In the genomic region with DNA sequence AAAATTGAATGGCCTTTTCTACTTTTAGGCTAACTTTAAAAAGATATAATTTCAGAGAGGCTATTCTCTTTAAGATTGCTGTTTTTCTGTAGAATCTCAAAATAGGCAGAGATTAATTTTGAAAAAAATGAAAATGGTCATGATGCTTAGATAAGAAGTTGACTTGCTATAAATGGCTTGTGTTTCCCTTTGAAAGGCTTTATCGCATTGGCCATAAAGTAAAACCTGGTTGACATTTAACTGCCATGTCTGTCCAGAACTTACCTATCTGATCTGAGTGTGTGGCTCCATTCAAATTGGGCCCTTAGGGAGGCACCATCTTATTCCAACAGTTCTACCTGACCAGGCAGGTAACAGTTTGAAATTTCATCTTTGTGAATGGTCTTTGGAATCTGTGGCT, we compare ENCODE assay signal across 19 cellular contexts. TPM values are rescaled to one million over a fixed set of nuclear protein-coding genes. Genes with fewer than 3 reads are reported as not detected.
A peak's percentile ranks its signal among the peaks of the same experiment; 100 is the strongest.
DNase-seq lines count a peak whose midpoint lies in the region; ATAC-seq, FAIRE-seq and TF ChIP-seq lines count a peak whose summit lies in the region.
"Had no signal": no experiment of that assay in that cellular context is flagged by ENCODE, and none has a peak within 500 bp of the region (broad histone marks: within the 10 kb centered on the region; RNA-seq: fewer than 3 reads in every experiment).

No MANE protein-coding gene starts in this region.

- H3K9me3 ChIP-seq in OCI-LY7 (ENCODE audit: low read length) = peaks cover 9% of the 10 kb centered on the region; the same call in 1 of the 2 replicates
- H3K9me3 ChIP-seq in K562 (replicated peaks; ENCODE audit: control insufficient read depth, insufficient read depth, low read depth, low read length) = no peaks in the 10 kb centered on the region
- no peaks in the 10 kb centered on the region for H3K9me3 ChIP-seq in thyroid gland
- H3K9me3 ChIP-seq in esophagus muscularis mucosa = no peaks in the 10 kb centered on the region
- H3K9me3 ChIP-seq: A549, Caco-2 had no signal

- H3K4me2 ChIP-seq in OCI-LY7 (ENCODE audit: low read length) (peak overlapping the region; percentile 26), K562 (ENCODE audit: insufficient read depth, low read length) (no peak overlapping the region)
- H3K4me2 ChIP-seq: A549; BLaER1 treated with 17β-estradiol and CSF1 and Interleukin-3, amounts not matched to agents 10 nM and 100 nM had no signal

- peak; percentile 44; the same call in 1 of the 3 replicates for ATAC-seq in K562
- ATAC-seq: A549; CD8-positive, alpha-beta T cell had no signal

- H3K9me1 ChIP-seq in K562 (ENCODE audit: control insufficient read depth, insufficient read depth, low read length) = no peaks in the 10 kb centered on the region

- in situ Hi-C loops in K562 (cut with MboI) = no loop called here

- H3K4me1 ChIP-seq in OCI-LY7 (ENCODE audit: insufficient read depth, low read length, poor library complexity, severe bottlenecking) = peaks cover 47% of the 10 kb centered on the region
- H3K4me1 ChIP-seq in K562 (replicated peaks in 1 of 2; ENCODE audit: control insufficient read depth in 2 of 2, insufficient read depth in 2 of 2, low read length in 2 of 2) = no peaks in the 10 kb centered on the region; a peak in 1 of 5 replicates
- H3K4me1 ChIP-seq in thyroid gland = no peaks in the 10 kb centered on the region
- H3K4me1 ChIP-seq in esophagus muscularis mucosa = no peaks in the 10 kb centered on the region
- H3K4me1 ChIP-seq: A549, Caco-2 had no signal

- WGBS in K562 (ENCODE audit: insufficient coverage, low coverage, missing lambda C conversion rate) = 0% methylated on average over 1 of the region's 1 CpG
- 90 to 95% methylated on average over 1 of the region's 1 CpG for WGBS in thyroid gland, 2 donors
- 95% methylated on average over 1 of the region's 1 CpG for WGBS in esophagus muscularis mucosa

- FAIRE-seq in GM19239 (lab: Jason Lieb, UNC) (peak; percentile 21), K562 (lab: Jason Lieb, UNC) (no peak)
- FAIRE-seq: A549, D721Med, G401.6 had no signal

- no peaks in the 10 kb centered on the region for H3K9me2 ChIP-seq in OCI-LY7 (ENCODE audit: insufficient read depth, low read length)

- H3K36me3 ChIP-seq in OCI-LY7 (ENCODE audit: insufficient read depth, low read length) (peaks cover 46% of the 10 kb centered on the region), K562 (ENCODE audit: control insufficient read depth, insufficient read depth, low read length) (no peaks in the 10 kb centered on the region), thyroid gland (no peaks in the 10 kb centered on the region), esophagus muscularis mucosa (no peaks in the 10 kb centered on the region)

- TF ChIP-seq RAD21 in K562 (CRISPR knock-in tag; conservative IDR thresholded peaks at IDR 0.05 in 1 of 2, IDR thresholded peaks at IDR 0.05 in 1 of 2) = no peak

- H2AFZ ChIP-seq in OCI-LY7 (ENCODE audit: low read length) (no peak overlapping the region), K562 (ENCODE audit: low read depth, low read length) (no peak overlapping the region)

- CTCF ChIA-PET in OCI-LY7 (lab: Charles Lee; ENCODE audit: unreplicated experiment) (no interaction called here), K562 (lab: Yijun Ruan, JAX; ENCODE audit: low intra/inter-chr PET ratio) (no interaction called here)

- H3K27me3 ChIP-seq in K562 (ENCODE audit: control insufficient read depth in 2 of 2, insufficient read depth in 2 of 2, low read length in 2 of 2) (no peaks in the 10 kb centered on the region), thyroid gland (no peaks in the 10 kb centered on the region), esophagus muscularis mucosa (no peaks in the 10 kb centered on the region)
- H3K27me3 ChIP-seq: BLaER1 treated with 17β-estradiol and CSF1 and Interleukin-3, amounts not matched to agents 10 nM and 100 nM had no signal

- no peak for TF ChIP-seq CTCF in OCI-LY7 (conservative IDR thresholded peaks at IDR 0.05; ENCODE audit: low read length)
- no peak for TF ChIP-seq CTCF in K562 (IDR thresholded peaks at IDR 0.05 in 2 of 3, conservative IDR thresholded peaks at IDR 0.05 in 1 of 3; ENCODE audit: insufficient read depth in 2 of 3, low read depth in 1 of 3, low read length in 3 of 3)
- no peak for TF ChIP-seq CTCF in thyroid gland (IDR thresholded peaks at IDR 0.05)
- TF ChIP-seq CTCF in esophagus muscularis mucosa (IDR thresholded peaks at IDR 0.05) = no peak

- BruUV-seq in OCI-LY7 (replicated peaks; lab: Mats Ljungman, UMichigan) (no TSS peak), K562 (replicated peaks; lab: Mats Ljungman, UMichigan) (no TSS peak)

- TF ChIP-seq POLR2A in K562 (conservative IDR thresholded peaks at IDR 0.05) = no peak
- no peak for TF ChIP-seq POLR2A in thyroid gland (IDR thresholded peaks at IDR 0.05)
- TF ChIP-seq POLR2A in esophagus muscularis mucosa (IDR thresholded peaks at IDR 0.05; ENCODE audit: low read depth) = no peak

- no peaks in the 10 kb centered on the region; the same call in none of the 2 replicates for H4K20me1 ChIP-seq in OCI-LY7 (ENCODE audit: insufficient read depth, low read length)
- H4K20me1 ChIP-seq in K562 (replicated peaks; ENCODE audit: control insufficient read depth, insufficient read depth, low read length) = no peaks in the 10 kb centered on the region

- no peak overlapping the region for H3K9ac ChIP-seq in K562 (ENCODE audit: insufficient read depth in 1 of 2, low read depth in 2 of 2, low read length in 2 of 2)
- H3K9ac ChIP-seq: BLaER1 treated with 17β-estradiol and CSF1 and Interleukin-3, amounts not matched to agents 10 nM and 100 nM had no signal

- TF ChIP-seq EP300 in K562 (IDR thresholded peaks at IDR 0.05; ENCODE audit: low read length) (peak; percentile 72), esophagus muscularis mucosa (IDR thresholded peaks at IDR 0.05) (no peak)

- H3K79me2 ChIP-seq in OCI-LY7 (ENCODE audit: insufficient read depth, low read depth, low read length) (peaks cover 89% of the 10 kb centered on the region), K562 (ENCODE audit: control insufficient read depth, insufficient read depth, low read length) (no peaks in the 10 kb centered on the region)

- no peak overlapping the region for H3K4me3 ChIP-seq in OCI-LY7 (ENCODE audit: low read depth, low read length, poor library complexity, severe bottlenecking)
- no peak overlapping the region for H3K4me3 ChIP-seq in K562
- no peak overlapping the region for H3K4me3 ChIP-seq in thyroid gland (replicated peaks in 1 of 3)
- no peak overlapping the region for H3K4me3 ChIP-seq in esophagus muscularis mucosa
- H3K4me3 ChIP-seq: A549; BLaER1 treated with 17β-estradiol and CSF1 and Interleukin-3, amounts not matched to agents 10 nM and 100 nM had no signal

- H3K27ac ChIP-seq in OCI-LY7 (ENCODE audit: low read depth, low read length, poor library complexity, severe bottlenecking) (peak overlapping the region; percentile 22), K562 (ENCODE audit: extremely low read depth, low read depth, low read length) (no peak overlapping the region), thyroid gland (no peak overlapping the region), esophagus muscularis mucosa (replicated peaks in 1 of 4) (no peak overlapping the region)
- H3K27ac ChIP-seq: 22Rv1; A549; BLaER1 treated with 17β-estradiol and CSF1 and Interleukin-3, amounts not matched to agents 10 nM and 100 nM; C4-2B had no signal

- DNase-seq in GM19239 (ENCODE audit: insufficient read length, low spot score) (no peak), OCI-LY7 (ENCODE audit: low spot score) (no peak), K562 (ENCODE audit: extremely low read depth in 1 of 4, low spot score in 3 of 4) (peak in 1 of 4 experiments; percentile 25), thyroid gland (no peak), esophagus muscularis mucosa (ENCODE audit: extremely low spot score) (no peak)
- DNase-seq: AML-193; Caco-2; Calu3; CD4-positive, alpha-beta T cell; CD8-positive, alpha-beta T cell; DMS79 treated with DMSO at 0.1 percent for 48 hours; GF-D8 had no signal

- POLR2A ChIA-PET in OCI-LY7 (lab: Charles Lee) (interaction anchor here (1.1 kb wide), 1 partner anchor 65 kb away, joined by 3 read pairs; no protein-coding TSS in a partner anchor), K562 (lab: Yijun Ruan, JAX) (no interaction called here)

- intact Hi-C loops in OCI-LY7 (cut with micrococcal nuclease; ENCODE audit: unreplicated experiment) (no loop called here), K562 (cut with micrococcal nuclease) (no loop called here), thyroid gland (cut with DNase I) (no loop called here), esophagus muscularis mucosa (cut with DNase I) (no loop called here)

TF ChIP-seq in K562, 482 proteins besides CTCF, POLR2A, EP300 and RAD21 (continues in another document):
- no peak for TF ChIP-seq ZNF165 (CRISPR knock-in tag; IDR thresholded peaks at IDR 0.05; ENCODE audit: borderline replicate concordance)
- no peak for TF ChIP-seq KLF13 (tag; IDR thresholded peaks at IDR 0.05; ENCODE audit: borderline replicate concordance, low read depth)

RNA-seq across cellular contexts. Expression of gene AFF2, which starts 56.1 kb away (rescaled TPM):
- total RNA-seq in OCI-LY7 (2014; rRNA removed; shearing (Covaris generic)) = 74.1 and 102 TPM in 2 replicates
- total RNA-seq in OCI-LY7 (2022) = 106 and 127 TPM in 2 replicates
- total RNA-seq in K562 (2011; cell fraction: chromatin; rRNA removed; ENCODE audit: low replicate concordance) = 0.18 and 0.46 TPM in 2 replicates
- 0.17 TPM in 1 of 2 replicates, not detected in the other for total RNA-seq in K562 (2011; cell fraction: nucleolus; rRNA removed)
- 0.15 TPM in 1 of 2 replicates, not detected in the other for total RNA-seq in K562 (2011; cell fraction: nucleoplasm; rRNA removed)
- total RNA-seq in K562 (2014; rRNA removed) = 0.05 and 0.08 TPM in 2 replicates
- total RNA-seq in K562 (2014; rRNA removed; fragmentation: Illumina TruSeq; extraction: Trizol) = 0.03 and 0.11 TPM in 2 replicates
- total RNA-seq in K562 (2015; rRNA removed; fragmentation: Illumina TruSeq; extraction: Trizol) = 0.04 and 0.11 TPM in 2 replicates
- 0.07 and 0.09 TPM in 2 replicates for total RNA-seq in K562 (2021)
- polyA plus RNA-seq in K562 (2011; rRNA removed) = 0.06 TPM in 1 of 2 replicates, not detected in the other
- 0.01 and 0.04 TPM in 2 replicates for polyA plus RNA-seq in K562 (2011; cell fraction: cytosol; rRNA removed)
- 0.04 TPM in 1 of 2 replicates, not detected in the other for polyA plus RNA-seq in K562 (2011; cell fraction: nucleus; rRNA removed)
- 0.14 and 0.21 TPM in 2 replicates for polyA plus RNA-seq in K562 (2012)
- 0.09 and 0.14 TPM in 2 replicates for polyA plus RNA-seq in K562 (2014; fragmentation: Illumina TruSeq; extraction: Trizol)
- under 1 TPM; 0.01 to 0.07 TPM for polyA plus RNA-seq in K562 (2014; fragmentation: Nextera tagmentation; extraction: Ambion mirVana)
- 0.04 and 0.20 TPM in 2 replicates for polyA plus RNA-seq in K562 (2014; rRNA removed)
- 0.12 and 0.35 TPM in 2 replicates for polyA minus RNA-seq in K562 (2011; rRNA and poly(A)+ RNA removed)
- polyA minus RNA-seq in K562 (2011; cell fraction: cytosol; rRNA and poly(A)+ RNA removed) = not detected in 2 replicates
- polyA minus RNA-seq in K562 (2011; cell fraction: nucleus; rRNA and poly(A)+ RNA removed) = under 0.01 TPM in 1 of 2 replicates, not detected in the other
- total RNA-seq in thyroid gland = 1 to 10 TPM; 3.7 to 6.5 (median 4.4) TPM
- total RNA-seq in esophagus muscularis mucosa = 10 to 100 TPM in 1 of 4 donors, 1 to 10 TPM in 3; 3.8 to 10.8 (median 6.8) TPM
- polyA plus RNA-seq: BJ had no signal

Comparison
In these comparisons a context has a peak if more than half of its experiments do, and no peak if none do; other contexts are left out.
1. RNA of gene AFF2, which starts 56.1 kb away (total RNA-seq): 74.1 to 127 TPM in OCI-LY7; 3.8 to 10.8 TPM in esophagus muscularis mucosa, 3.7 to 6.5 TPM in thyroid gland and 0.03 to 0.46 TPM in K562; every median in the first group is over 4 times any median in the second.